23 cellular contexts compared by ENCODE assay signal in the genomic region with DNA sequence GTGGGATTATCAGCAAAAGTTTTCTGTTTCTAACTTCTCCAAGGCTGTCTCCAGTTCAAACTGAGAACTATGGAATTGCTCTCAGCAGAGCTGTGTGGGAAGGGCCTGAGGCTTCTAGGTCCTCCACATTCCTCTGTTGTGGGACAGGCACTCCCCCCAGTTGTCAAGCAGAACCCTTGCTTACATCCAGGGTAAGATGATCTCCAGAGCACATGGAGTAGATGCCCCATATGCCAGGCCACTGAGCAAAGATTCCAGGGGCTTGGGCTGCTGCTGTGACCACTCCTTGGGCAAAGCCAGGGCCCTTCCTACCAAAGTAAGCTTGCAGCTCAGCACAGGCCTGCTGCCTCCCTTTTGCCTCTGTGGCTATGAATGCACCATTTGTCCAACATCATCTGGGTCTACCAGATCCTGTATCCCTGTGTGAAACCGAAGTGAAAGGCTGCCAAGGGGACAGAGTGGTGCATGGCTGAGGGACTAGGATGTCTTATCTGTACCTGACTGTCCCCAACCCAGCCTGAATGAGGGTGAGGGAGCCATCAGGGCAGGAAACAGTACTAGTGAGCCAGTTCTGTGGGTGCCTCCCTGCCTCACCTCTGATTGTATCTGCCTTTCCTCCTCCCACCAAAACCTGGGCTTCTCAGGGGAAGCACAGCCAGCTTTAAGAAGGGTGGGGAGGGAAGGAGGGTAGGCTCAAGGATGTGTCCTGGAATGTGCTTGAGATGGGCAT. TPM values are rescaled to one million over a fixed set of nuclear protein-coding genes. Genes with fewer than 3 reads are reported as not detected.
DNase-seq lines count a peak whose midpoint lies in the region; ATAC-seq and TF ChIP-seq lines count a peak whose summit lies in the region.
"Had no signal": no experiment of that assay in that cellular context is flagged by ENCODE, and none has a peak within 500 bp of the region (broad histone marks: within the 10 kb centered on the region; RNA-seq: fewer than 3 reads in every experiment).

No MANE protein-coding gene starts in this region.

- H3K4me1 ChIP-seq in transverse colon, result peaks cover 15 to 24% (median 24%) of the 10 kb centered on the region in 4 donors

- no peak overlapping the region for H3K4me3 ChIP-seq in SU-DHL-6 (ENCODE audit: insufficient read depth, low read length, poor library complexity, severe bottlenecking)
- H3K4me3 ChIP-seq in transverse colon, result no peak overlapping the region
- H3K4me3 ChIP-seq: adrenal gland, cardiac muscle cell, dorsolateral prefrontal cortex, tibial nerve had no signal

- H3K4me2 ChIP-seq in SU-DHL-6 (ENCODE audit: low read depth, low read length, poor library complexity, severe bottlenecking), result peak overlapping the region; percentile 52

- no peak for ATAC-seq in effector memory CD8-positive, alpha-beta T cell (replicated peaks)
- ATAC-seq in stimulated activated memory B cell treated with anti-CD40 and anti-IgM and Interleukin-4, amounts not matched to agents 10 μg/mL and 1 μg/mL and 100 μg/mL, for 72 hours, result no peak
- no peak for ATAC-seq in GM18909 (IDR thresholded peaks at IDR 0.05; ENCODE audit: poor library complexity, unreplicated experiment)
- ATAC-seq: left lobe of liver had no signal

- no peak for TF ChIP-seq POLR2A in transverse colon (IDR thresholded peaks at IDR 0.05)

- H3K27ac Mint-ChIP-seq in activated naive CD4-positive, alpha-beta T cell treated with anti-CD3 and anti-CD28 coated beads for 36 hours, result peak overlapping the region; percentile 66
- H3K27ac Mint-ChIP-seq in effector memory CD8-positive, alpha-beta T cell, result peak overlapping the region; percentile 49 to 68
- H3K27ac Mint-ChIP-seq in stimulated activated memory B cell treated with anti-CD40 and anti-IgM and Interleukin-4, amounts not matched to agents 10 μg/mL and 1 μg/mL and 100 μg/mL, for 72 hours, result peak overlapping the region; percentile 92
- H3K27ac Mint-ChIP-seq: mesothelial cell of epicardium had no signal

- TF ChIP-seq CTCF in SU-DHL-6 (IDR thresholded peaks at IDR 0.05; ENCODE audit: insufficient read depth, low read length, poor library complexity, severe bottlenecking) (no peak), transverse colon (IDR thresholded peaks at IDR 0.05) (no peak)

- no peaks in the 10 kb centered on the region for H3K27me3 ChIP-seq in SU-DHL-6 (ENCODE audit: low read length)
- no peaks in the 10 kb centered on the region for H3K27me3 ChIP-seq in transverse colon
- H3K27me3 ChIP-seq: adrenal gland, cardiac muscle cell, dorsolateral prefrontal cortex, tibial nerve had no signal

- H3K9me2 ChIP-seq in SU-DHL-6 (replicated peaks; ENCODE audit: insufficient read depth, low read length), result no peaks in the 10 kb centered on the region

- H3K9me3 ChIP-seq in SU-DHL-6 (ENCODE audit: insufficient read depth, low read length) (no peaks in the 10 kb centered on the region), transverse colon (no peaks in the 10 kb centered on the region)
- H3K9me3 ChIP-seq: adrenal gland, Caco-2, tibial nerve had no signal

- no peaks in the 10 kb centered on the region; the same call in 1 of the 2 replicates for H3F3A ChIP-seq in SU-DHL-6 (ENCODE audit: insufficient read depth)

- peaks cover 9% of the 10 kb centered on the region for H3K79me2 ChIP-seq in SU-DHL-6 (ENCODE audit: insufficient read depth, low read length)

- H3K36me3 Mint-ChIP-seq in activated naive CD4-positive, alpha-beta T cell treated with anti-CD3 and anti-CD28 coated beads for 36 hours (ENCODE audit: low read depth), result peaks cover 2% of the 10 kb centered on the region
- peaks cover 6% of the 10 kb centered on the region for H3K36me3 Mint-ChIP-seq in effector memory CD8-positive, alpha-beta T cell (ENCODE audit: insufficient read depth)
- peaks cover 18% of the 10 kb centered on the region for H3K36me3 Mint-ChIP-seq in stimulated activated memory B cell treated with anti-CD40 and anti-IgM and Interleukin-4, amounts not matched to agents 10 μg/mL and 1 μg/mL and 100 μg/mL, for 72 hours
- H3K36me3 Mint-ChIP-seq: mesothelial cell of epicardium had no signal

- H2AFZ ChIP-seq in SU-DHL-6 (ENCODE audit: low read depth, low read length, severe bottlenecking), result no peak overlapping the region

- H4K20me1 ChIP-seq in SU-DHL-6 (ENCODE audit: low read depth, low read length), result no peaks in the 10 kb centered on the region

- no peaks in the 10 kb centered on the region for H3K27me3 Mint-ChIP-seq in activated naive CD4-positive, alpha-beta T cell treated with anti-CD3 and anti-CD28 coated beads for 36 hours (ENCODE audit: low read depth)
- H3K27me3 Mint-ChIP-seq in effector memory CD8-positive, alpha-beta T cell, result no peaks in the 10 kb centered on the region
- no peaks in the 10 kb centered on the region for H3K27me3 Mint-ChIP-seq in stimulated activated memory B cell treated with anti-CD40 and anti-IgM and Interleukin-4, amounts not matched to agents 10 μg/mL and 1 μg/mL and 100 μg/mL, for 72 hours

- no peaks in the 10 kb centered on the region for H3K9me3 Mint-ChIP-seq in activated naive CD4-positive, alpha-beta T cell treated with anti-CD3 and anti-CD28 coated beads for 36 hours
- H3K9me3 Mint-ChIP-seq in effector memory CD8-positive, alpha-beta T cell, result no peaks in the 10 kb centered on the region
- no peaks in the 10 kb centered on the region for H3K9me3 Mint-ChIP-seq in stimulated activated memory B cell treated with anti-CD40 and anti-IgM and Interleukin-4, amounts not matched to agents 10 μg/mL and 1 μg/mL and 100 μg/mL, for 72 hours
- H3K9me3 Mint-ChIP-seq: mesothelial cell of epicardium had no signal

- H3K4me3 Mint-ChIP-seq in activated naive CD4-positive, alpha-beta T cell treated with anti-CD3 and anti-CD28 coated beads for 36 hours, result no peak overlapping the region
- no peak overlapping the region for H3K4me3 Mint-ChIP-seq in effector memory CD8-positive, alpha-beta T cell
- H3K4me3 Mint-ChIP-seq in stimulated activated memory B cell treated with anti-CD40 and anti-IgM and Interleukin-4, amounts not matched to agents 10 μg/mL and 1 μg/mL and 100 μg/mL, for 72 hours, result no peak overlapping the region
- H3K4me3 Mint-ChIP-seq: mesothelial cell of epicardium had no signal

- CTCF ChIA-PET in activated naive CD4-positive, alpha-beta T cell treated with anti-CD3 and anti-CD28 coated beads for 36 hours (lab: Charles Lee), result interaction anchor here (0.5 to 11.3 kb wide), 7 partner anchors 12 to 96 kb away, joined by 3 to 178 read pairs (median 9); a partner anchor contains a TSS

- peaks cover 40% of the 10 kb centered on the region for H3K4me1 Mint-ChIP-seq in activated naive CD4-positive, alpha-beta T cell treated with anti-CD3 and anti-CD28 coated beads for 36 hours (ENCODE audit: low read depth)
- H3K4me1 Mint-ChIP-seq in effector memory CD8-positive, alpha-beta T cell (ENCODE audit: low read depth in 2 of 2), result peaks cover 19 to 30% of the 10 kb centered on the region in 2 donors
- peaks cover 71% of the 10 kb centered on the region for H3K4me1 Mint-ChIP-seq in stimulated activated memory B cell treated with anti-CD40 and anti-IgM and Interleukin-4, amounts not matched to agents 10 μg/mL and 1 μg/mL and 100 μg/mL, for 72 hours

- TF ChIP-seq EP300 in transverse colon (IDR thresholded peaks at IDR 0.05; ENCODE audit: low read depth), result no peak

- H3K36me3 ChIP-seq in SU-DHL-6 (ENCODE audit: low read length) (no peaks in the 10 kb centered on the region), transverse colon (peaks cover 0 to 9% (median 0%) of the 10 kb centered on the region in 4 donors)
- H3K36me3 ChIP-seq: cardiac muscle cell had no signal

- 75% methylated on average over 1 of the region's 1 CpG; no CpG with 5 or more reads in 1 of the 2 donors for WGBS in transverse colon (ENCODE audit: low coverage in 1 of 2), 2 donors

- in situ Hi-C loops in transverse colon (cut with MboI; ENCODE audit: low pct_ligation_motif_present in 1 of 4, low pct_unique_long_range_greater_than_20kb in 1 of 4, low sequenced_read_pairs in 3 of 4), result no loop called here

- intact Hi-C loops in activated naive CD4-positive, alpha-beta T cell treated with anti-CD3 and anti-CD28 coated beads for 36 hours (cut with micrococcal nuclease), result no loop called here
- intact Hi-C loops in transverse colon (cut with DNase I; ENCODE audit: low total_unique reads), result no loop called here

- no peak for DNase-seq in activated naive CD4-positive, alpha-beta T cell treated with anti-CD3 and anti-CD28 coated beads for 36 hours
- DNase-seq in activated naive CD4-positive, alpha-beta T cell (lab: John Stamatoyannopoulos, UW), result no peak
- DNase-seq in effector memory CD8-positive, alpha-beta T cell, result no peak
- DNase-seq in transverse colon (no peak), DMS 273 treated with DMSO at 0.1 percent for 48 hours (lab: John Stamatoyannopoulos, UW) (no peak)
- DNase-seq: activated CD8-positive, alpha-beta memory T cell treated with anti-CD3 and anti-CD28 coated beads, Interleukin-2, amount 50 U/mL, for 48 hours; adrenal gland; Caco-2; dorsolateral prefrontal cortex; erythroblast; HCEC 1CT; MV-4-11; NCI-H2029; NCI-H510A treated with DMSO at 0.1 percent for 48 hours; SIG-M5 had no signal

- peak overlapping the region; percentile 59 for H3K27ac ChIP-seq in SU-DHL-6 (ENCODE audit: low read depth, low read length)
- H3K27ac ChIP-seq in transverse colon, result no peak overlapping the region
- H3K27ac ChIP-seq: adrenal gland, cardiac muscle cell, dorsolateral prefrontal cortex, tibial nerve had no signal

- peak overlapping the region; percentile 24; the same call in 1 of the 2 replicates for H3K9ac ChIP-seq in SU-DHL-6 (ENCODE audit: low read length)

RNA-seq across cellular contexts. Expression of a gene that starts 13.1 kb away (rescaled TPM):
- 10 to 100 TPM; 53.3 to 54.2 TPM for total RNA-seq in activated naive CD4-positive, alpha-beta T cell treated with anti-CD3 and anti-CD28 coated beads for 36 hours
- total RNA-seq in transverse colon, result 10 to 100 TPM in 3 of 4 donors, 1 to 10 TPM in 1; 6.5 to 31.8 (median 18.8) TPM

RNA-seq across cellular contexts. Expression of a gene that starts 23.0 kb away (rescaled TPM):
- total RNA-seq in activated naive CD4-positive, alpha-beta T cell treated with anti-CD3 and anti-CD28 coated beads for 36 hours, result 1 to 10 TPM; 4.0 to 4.6 TPM
- 10 to 100 TPM in 1 of 4 donors, 1 to 10 TPM in 2, not detected in 1; 2.6 to 15.4 (median 7.6) TPM for total RNA-seq in transverse colon

RNA-seq across cellular contexts. Expression of a gene that starts 40.4 kb away (rescaled TPM):
- 100 to 1,000 TPM; 376 to 383 TPM for total RNA-seq in activated naive CD4-positive, alpha-beta T cell treated with anti-CD3 and anti-CD28 coated beads for 36 hours
- total RNA-seq in transverse colon, result 100 to 1,000 TPM; 244 to 451 (median 381) TPM

RNA-seq across cellular contexts. Expression of a gene that starts 44.5 kb away (rescaled TPM):
- 10 to 100 TPM; 59.6 to 68.4 TPM for total RNA-seq in activated naive CD4-positive, alpha-beta T cell treated with anti-CD3 and anti-CD28 coated beads for 36 hours
- total RNA-seq in transverse colon, result 10 to 100 TPM; 12.7 to 37.0 (median 24.3) TPM

RNA-seq across cellular contexts. Expression of a gene that starts 47.9 kb away (rescaled TPM):
- total RNA-seq in activated naive CD4-positive, alpha-beta T cell treated with anti-CD3 and anti-CD28 coated beads for 36 hours, result 10 to 100 TPM; 32.3 to 32.5 TPM
- total RNA-seq in transverse colon, result 1 to 10 TPM in 3 of 4 donors, under 1 TPM in 1; 0.60 to 8.3 (median 2.9) TPM
- total RNA-seq: pulmonary artery endothelial cell had no signal
